ENCODE assay signal across 19 cellular contexts in genomic region chr1:145773423-145773822, GRCh38. TPM values are rescaled to one million over a fixed set of nuclear protein-coding genes. Genes with fewer than 3 reads are reported as not detected.
A peak's percentile ranks its signal among the peaks of the same experiment; 100 is the strongest.
DNase-seq lines count a peak whose midpoint lies in the region; ATAC-seq and TF ChIP-seq lines count a peak whose summit lies in the region.
"Had no signal": no experiment of that assay in that cellular context is flagged by ENCODE, and none has a peak within 500 bp of the region (broad histone marks: within the 10 kb centered on the region; RNA-seq: fewer than 3 reads in every experiment).

No MANE protein-coding gene starts in this region.

- H3K4me1 Mint-ChIP-seq in stimulated activated naive CD8-positive, alpha-beta T cell treated with anti-CD3 and anti-CD28 coated beads, Interleukin-15, Interleukin-2, amounts not matched to agents 100 ng/mL and 50 ng/mL, for 24 hours (ENCODE audit: low read depth) = peaks cover 30% of the 10 kb centered on the region
- H3K4me1 Mint-ChIP-seq in activated T-helper 17 cell treated with anti-CD3 and anti-CD28 coated beads, Interleukin-2, amount 50 U/mL, for 72 hours = peaks cover 4% of the 10 kb centered on the region
- H3K4me1 Mint-ChIP-seq in naive thymus-derived CD4-positive, alpha-beta T cell = peaks cover 7 to 25% (median 17%) of the 10 kb centered on the region in 7 donors

- H3K27me3 ChIP-seq in naive thymus-derived CD4-positive, alpha-beta T cell (ENCODE audit: control insufficient read depth in 2 of 2, insufficient read depth in 2 of 2, low read length in 2 of 2) = no peaks in the 10 kb centered on the region
- H3K27me3 ChIP-seq: SJSA1 had no signal

- H3K36me3 Mint-ChIP-seq in stimulated activated naive CD8-positive, alpha-beta T cell treated with anti-CD3 and anti-CD28 coated beads, Interleukin-15, Interleukin-2, amounts not matched to agents 100 ng/mL and 50 ng/mL, for 24 hours (ENCODE audit: low read depth) = peaks cover 38% of the 10 kb centered on the region
- H3K36me3 Mint-ChIP-seq in activated T-helper 17 cell treated with anti-CD3 and anti-CD28 coated beads, Interleukin-2, amount 50 U/mL, for 72 hours (ENCODE audit: low read depth) = peaks cover 43% of the 10 kb centered on the region
- peaks cover 7 to 44% (median 29%) of the 10 kb centered on the region in 5 donors for H3K36me3 Mint-ChIP-seq in naive thymus-derived CD4-positive, alpha-beta T cell

- H3K9me3 ChIP-seq in naive thymus-derived CD4-positive, alpha-beta T cell (ENCODE audit: control insufficient read depth in 2 of 3, low read length in 3 of 3) = no peaks in the 10 kb centered on the region
- H3K9me3 ChIP-seq: SJSA1, thoracic aorta had no signal

- DNase-seq in stimulated activated naive CD8-positive, alpha-beta T cell treated with anti-CD3 and anti-CD28 coated beads, Interleukin-15, Interleukin-2, amounts not matched to agents 100 U/mL and 50 U/mL, for 24 hours = no peak
- no peak for DNase-seq in naive thymus-derived CD4-positive, alpha-beta T cell
- no peak for DNase-seq in T-helper 9 cell
- DNase-seq in lower leg skin (ENCODE audit: low spot score in 2 of 2) = no peak
- DNase-seq: activated CD4-positive, alpha-beta T cell treated with anti-CD3 and anti-CD28 coated beads, Interleukin-2, amount 50 U/mL, for 4 hours; aorta; KG1; left colon; NCI-H748 treated with DMSO at 0.1 percent for 48 hours; PC-3; stimulated activated CD4-positive, alpha-beta T cell treated with anti-CD3 and anti-CD28 coated beads, Interleukin-2, amount 100 ng/mL, for 48 hours had no signal

- H3K36me3 ChIP-seq in naive thymus-derived CD4-positive, alpha-beta T cell (ENCODE audit: control insufficient read depth in 2 of 3, insufficient read depth in 3 of 3, low read length in 3 of 3) = peaks cover 0 to 21% (median 0%) of the 10 kb centered on the region in 3 experiments

- H3K27me3 Mint-ChIP-seq in stimulated activated naive CD8-positive, alpha-beta T cell treated with anti-CD3 and anti-CD28 coated beads, Interleukin-15, Interleukin-2, amounts not matched to agents 100 ng/mL and 50 ng/mL, for 24 hours = no peaks in the 10 kb centered on the region
- no peaks in the 10 kb centered on the region for H3K27me3 Mint-ChIP-seq in activated T-helper 17 cell treated with anti-CD3 and anti-CD28 coated beads, Interleukin-2, amount 50 U/mL, for 72 hours
- H3K27me3 Mint-ChIP-seq in naive thymus-derived CD4-positive, alpha-beta T cell = no peaks in the 10 kb centered on the region

- WGBS in lower leg skin, 2 donors = 96% methylated on average over 1 of the region's 1 CpG

- H3K4me1 ChIP-seq in naive thymus-derived CD4-positive, alpha-beta T cell (ENCODE audit: control insufficient read depth in 2 of 2, insufficient read depth in 2 of 2, low read length in 2 of 2) = no peaks in the 10 kb centered on the region

- H3K4me3 ChIP-seq in naive thymus-derived CD4-positive, alpha-beta T cell (ENCODE audit: low read length) = no peak overlapping the region
- H3K4me3 ChIP-seq in lower leg skin (ENCODE audit: low read depth, poor library complexity, severe bottlenecking) = no peak overlapping the region
- H3K4me3 ChIP-seq: SJSA1, thoracic aorta had no signal

- H3K9me3 Mint-ChIP-seq in stimulated activated naive CD8-positive, alpha-beta T cell treated with anti-CD3 and anti-CD28 coated beads, Interleukin-15, Interleukin-2, amounts not matched to agents 100 ng/mL and 50 ng/mL, for 24 hours = no peaks in the 10 kb centered on the region
- H3K9me3 Mint-ChIP-seq in activated T-helper 17 cell treated with anti-CD3 and anti-CD28 coated beads, Interleukin-2, amount 50 U/mL, for 72 hours = no peaks in the 10 kb centered on the region
- H3K9me3 Mint-ChIP-seq in naive thymus-derived CD4-positive, alpha-beta T cell = no peaks in the 10 kb centered on the region
- H3K9me3 Mint-ChIP-seq: activated T-helper 1 cell treated with anti-CD3 and anti-CD28 coated beads, Interleukin-12 subunit alpha, Interleukin-12 subunit beta, Interleukin-2, Interleukin-4 antibody, amounts not matched to agents 30 ng/mL and 10 ng/mL and 1 ng/mL, durations not matched to agents 14 hours and 24 hours and 36 hours had no signal

- ATAC-seq in stimulated activated naive CD8-positive, alpha-beta T cell treated with anti-CD3 and anti-CD28 coated beads, Interleukin-15, Interleukin-2, amounts not matched to agents 100 U/mL and 50 U/mL, for 24 hours = no peak
- no peak for ATAC-seq in activated T-helper 17 cell treated with anti-CD3 and anti-CD28 coated beads, Interleukin-2, amount 50 U/mL, for 72 hours (replicated peaks)
- no peak for ATAC-seq in naive thymus-derived CD4-positive, alpha-beta T cell
- ATAC-seq in GM19397 (IDR thresholded peaks at IDR 0.05; ENCODE audit: unreplicated experiment) (no peak), HG03432 (IDR thresholded peaks at IDR 0.05; ENCODE audit: unreplicated experiment) (no peak)
- ATAC-seq: left colon, PC-3 had no signal

- CTCF ChIA-PET in naive thymus-derived CD4-positive, alpha-beta T cell (lab: Charles Lee) = no interaction called here

- no peak for TF ChIP-seq POLR2A in lower leg skin (IDR thresholded peaks at IDR 0.05)

- POLR2A ChIA-PET in naive thymus-derived CD4-positive, alpha-beta T cell (lab: Charles Lee) = interaction anchor here (0.7 kb wide), 1 partner anchor 169 kb away, joined by 3 read pairs; no protein-coding TSS in a partner anchor

- no peak overlapping the region for H3K27ac ChIP-seq in naive thymus-derived CD4-positive, alpha-beta T cell (ENCODE audit: low read depth, low read length)
- H3K27ac ChIP-seq: SJSA1, thoracic aorta had no signal

- intact Hi-C loops in naive thymus-derived CD4-positive, alpha-beta T cell (cut with micrococcal nuclease) = loop anchor here in 1 of 2 donors (10.0 kb wide), 1 partner anchor 51 kb away; the partner anchor contains the start of genes POLR3C and RNF115
- intact Hi-C loops in lower leg skin (cut with DNase I; ENCODE audit: low total_unique reads) = no loop called here

- peak overlapping the region; percentile 77 for H3K27ac Mint-ChIP-seq in stimulated activated naive CD8-positive, alpha-beta T cell treated with anti-CD3 and anti-CD28 coated beads, Interleukin-15, Interleukin-2, amounts not matched to agents 100 ng/mL and 50 ng/mL, for 24 hours
- peak overlapping the region; percentile 55 for H3K27ac Mint-ChIP-seq in activated T-helper 17 cell treated with anti-CD3 and anti-CD28 coated beads, Interleukin-2, amount 50 U/mL, for 72 hours
- peak overlapping the region in 5 of 9 donors; percentile 3 to 86 (median 34) for H3K27ac Mint-ChIP-seq in naive thymus-derived CD4-positive, alpha-beta T cell
- H3K27ac Mint-ChIP-seq: activated T-helper 1 cell treated with anti-CD3 and anti-CD28 coated beads, Interleukin-12 subunit alpha, Interleukin-12 subunit beta, Interleukin-2, Interleukin-4 antibody, amounts not matched to agents 30 ng/mL and 10 ng/mL and 1 ng/mL, durations not matched to agents 14 hours and 24 hours and 36 hours had no signal

- no peak for TF ChIP-seq CTCF in lower leg skin (IDR thresholded peaks at IDR 0.05)

- no peak overlapping the region for H3K4me3 Mint-ChIP-seq in stimulated activated naive CD8-positive, alpha-beta T cell treated with anti-CD3 and anti-CD28 coated beads, Interleukin-15, Interleukin-2, amounts not matched to agents 100 ng/mL and 50 ng/mL, for 24 hours
- H3K4me3 Mint-ChIP-seq in activated T-helper 17 cell treated with anti-CD3 and anti-CD28 coated beads, Interleukin-2, amount 50 U/mL, for 72 hours = no peak overlapping the region
- H3K4me3 Mint-ChIP-seq in naive thymus-derived CD4-positive, alpha-beta T cell = no peak overlapping the region
- H3K4me3 Mint-ChIP-seq: activated T-helper 1 cell treated with anti-CD3 and anti-CD28 coated beads, Interleukin-12 subunit alpha, Interleukin-12 subunit beta, Interleukin-2, Interleukin-4 antibody, amounts not matched to agents 30 ng/mL and 10 ng/mL and 1 ng/mL, durations not matched to agents 14 hours and 24 hours and 36 hours had no signal

RNA-seq across cellular contexts. Expression of gene RNF115, which starts 50.5 kb away (rescaled TPM):
- 1 to 10 TPM; 7.9 to 9.3 TPM for total RNA-seq in activated T-helper 17 cell treated with anti-CD3 and anti-CD28 coated beads, Interleukin-2, amount 50 U/mL, for 72 hours
- 10 to 100 TPM; 11.4 to 17.3 (median 15.6) TPM for total RNA-seq in naive thymus-derived CD4-positive, alpha-beta T cell
- polyA plus RNA-seq in naive thymus-derived CD4-positive, alpha-beta T cell = 1 to 10 TPM; 3.7 to 4.5 TPM
- total RNA-seq in lower leg skin = 10 to 100 TPM in 2 of 4 donors, 1 to 10 TPM in 2; 7.0 to 12.8 (median 9.3) TPM

RNA-seq across cellular contexts. Expression of gene POLR3C, which starts 50.6 kb away (rescaled TPM):
- 10 to 100 TPM; 20.4 to 22.2 TPM for total RNA-seq in activated T-helper 17 cell treated with anti-CD3 and anti-CD28 coated beads, Interleukin-2, amount 50 U/mL, for 72 hours
- 10 to 100 TPM; 22.0 to 44.4 (median 32.5) TPM for total RNA-seq in naive thymus-derived CD4-positive, alpha-beta T cell
- polyA plus RNA-seq in naive thymus-derived CD4-positive, alpha-beta T cell = 10 to 100 TPM; 45.7 to 48.9 TPM
- 10 to 100 TPM; 25.1 to 31.3 (median 27.0) TPM for total RNA-seq in lower leg skin

RNA-seq across cellular contexts. Expression of gene CD160, which starts 54.1 kb away (rescaled TPM):
- not detected for total RNA-seq in activated T-helper 17 cell treated with anti-CD3 and anti-CD28 coated beads, Interleukin-2, amount 50 U/mL, for 72 hours
- 10 to 100 TPM in 1 of 5 experiments, 1 to 10 TPM in 1, under 1 TPM in 1, not detected in 2; 0.34 to 12.0 (median 1.5) TPM for total RNA-seq in naive thymus-derived CD4-positive, alpha-beta T cell
- polyA plus RNA-seq in naive thymus-derived CD4-positive, alpha-beta T cell = under 1 TPM; 0.15 to 0.22 TPM
- under 1 TPM in 2 of 4 donors, not detected in 2; 0.38 to 0.63 TPM for total RNA-seq in lower leg skin
- total RNA-seq: activated T-helper 1 cell treated with anti-CD3 and anti-CD28 coated beads, Interleukin-12 subunit alpha, Interleukin-12 subunit beta, Interleukin-2, Interleukin-4 antibody, amounts not matched to agents 30 ng/mL and 10 ng/mL and 1 ng/mL, durations not matched to agents 14 hours and 24 hours and 36 hours; omental fat pad; PC-3 had no signal
